ENCODE assay signal across 16 cellular contexts in the genomic region with DNA sequence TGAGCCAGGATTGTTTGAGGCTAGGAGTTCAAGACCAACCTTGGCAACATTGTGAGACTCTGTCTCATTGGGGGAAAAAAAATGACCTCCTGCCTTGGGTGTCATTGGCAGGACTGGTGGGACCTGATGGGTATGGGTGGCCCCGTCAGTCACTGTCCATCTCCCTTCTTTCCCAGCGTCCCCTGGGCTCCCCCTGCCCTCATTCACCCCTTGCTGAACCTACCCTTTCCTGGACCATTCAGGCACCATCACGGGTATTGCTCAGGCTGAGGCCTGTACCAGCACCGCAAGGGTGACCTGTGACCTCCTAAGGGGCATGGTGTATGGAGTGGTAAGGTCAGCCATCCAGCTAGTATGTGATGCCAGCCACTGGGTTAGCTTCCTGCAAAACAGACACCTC. TPM values are rescaled to one million over a fixed set of nuclear protein-coding genes. Genes with fewer than 3 reads are reported as not detected.
A peak's percentile ranks its signal among the peaks of the same experiment; 100 is the strongest.
DNase-seq lines count a peak whose midpoint lies in the region; ATAC-seq, FAIRE-seq and TF ChIP-seq lines count a peak whose summit lies in the region.
"Had no signal": no experiment of that assay in that cellular context is flagged by ENCODE, and none has a peak within 500 bp of the region (broad histone marks: within the 10 kb centered on the region; RNA-seq: fewer than 3 reads in every experiment).

No MANE protein-coding gene starts in this region.

- H3K9me3 ChIP-seq in K562 (replicated peaks; ENCODE audit: control insufficient read depth, insufficient read depth, low read depth, low read length) (no peaks in the 10 kb centered on the region), neuronal stem cell (replicated peaks in 1 of 2; ENCODE audit: control insufficient read depth in 2 of 2, insufficient read depth in 1 of 2, low read depth in 1 of 2, low read length in 2 of 2) (peaks cover 0 to 1% of the 10 kb centered on the region in 2 donors), transverse colon (no peaks in the 10 kb centered on the region)

- in situ Hi-C loops in K562 (cut with MboI), result no loop called here
- in situ Hi-C loops in transverse colon (cut with MboI; ENCODE audit: low pct_ligation_motif_present in 1 of 4, low pct_unique_long_range_greater_than_20kb in 1 of 4, low sequenced_read_pairs in 3 of 4), result no loop called here

- DNase-seq in HFFc6, result no peak
- no peak for DNase-seq in K562 (ENCODE audit: extremely low read depth in 1 of 4, low spot score in 3 of 4)
- DNase-seq in neuronal stem cell (ENCODE audit: low spot score), result no peak
- no peak for DNase-seq in stimulated activated CD8-positive, alpha-beta memory T cell treated with anti-CD3 and anti-CD28 coated beads, Interleukin-4, amount 100 ng/mL, for 48 hours
- DNase-seq in transverse colon, result no peak
- no peak for DNase-seq in GM03348 (ENCODE audit: low spot score)
- no peak for DNase-seq in HTR-8/SVneo (ENCODE audit: insufficient read length, low spot score)
- DNase-seq: C1 segment of cervical spinal cord; CD4-positive, alpha-beta T cell; DMS79; GM23248 had no signal

- POLR2A ChIA-PET in K562 (lab: Yijun Ruan, JAX), result interaction anchor here (1.0 to 1.4 kb wide), 3 partner anchors 9 to 133 kb away, joined by 3 to 4 read pairs (median 3); partner anchors contain the start of gene CRCP

- no peak overlapping the region for H3K4me3 Mint-ChIP-seq in HFFc6
- H3K4me3 Mint-ChIP-seq: B cell; CD4-positive, alpha-beta T cell had no signal

- H3K27ac ChIP-seq in 22Rv1 (peak overlapping the region; percentile 62; the same call in 1 of the 2 replicates), K562 (ENCODE audit: extremely low read depth, low read depth, low read length) (no peak overlapping the region), neuronal stem cell (replicated peaks; ENCODE audit: low read length) (no peak overlapping the region), transverse colon (no peak overlapping the region)
- H3K27ac ChIP-seq: GM23248 had no signal

- TF ChIP-seq POLR2A in K562 (conservative IDR thresholded peaks at IDR 0.05) (0 out of 2 replicates have a peak, but pooled peaks have one; percentile 27), transverse colon (IDR thresholded peaks at IDR 0.05) (no peak)

- H2AFZ ChIP-seq in K562 (ENCODE audit: low read depth, low read length), result no peak overlapping the region
- no peak overlapping the region for H2AFZ ChIP-seq in neuronal stem cell (ENCODE audit: low read length)
- H2AFZ ChIP-seq: GM23248 had no signal

- no peak overlapping the region for H2BK120ac ChIP-seq in neuronal stem cell (ENCODE audit: low read depth, low read length)

- no peak overlapping the region for H2BK15ac ChIP-seq in neuronal stem cell (ENCODE audit: low read length)

- no peak for FAIRE-seq in K562 (lab: Jason Lieb, UNC)
- FAIRE-seq in HTR-8/SVneo (lab: Jason Lieb, UNC), result no peak
- FAIRE-seq: A204.1, GM12892, H54 had no signal

- intact Hi-C loops in K562 (cut with micrococcal nuclease) (no loop called here), transverse colon (cut with DNase I; ENCODE audit: low total_unique reads) (no loop called here)

- no peak overlapping the region for H2BK5ac ChIP-seq in neuronal stem cell (ENCODE audit: low read length)

- H3K36me3 ChIP-seq in K562 (ENCODE audit: control insufficient read depth, insufficient read depth, low read length), result peaks cover 8% of the 10 kb centered on the region; the same call in 1 of the 3 replicates
- peaks cover 0 to 2% of the 10 kb centered on the region in 2 donors for H3K36me3 ChIP-seq in neuronal stem cell (replicated peaks in 1 of 2; ENCODE audit: control insufficient read depth in 2 of 2, insufficient read depth in 2 of 2, low read length in 2 of 2)
- H3K36me3 ChIP-seq in transverse colon, result no peaks in the 10 kb centered on the region

- H3K23ac ChIP-seq in neuronal stem cell (ENCODE audit: low read depth, low read length, poor library complexity), result no peak overlapping the region

- no peak overlapping the region for H2AK5ac ChIP-seq in neuronal stem cell (ENCODE audit: low read depth, low read length)

- H3K4me1 ChIP-seq in K562 (replicated peaks in 1 of 2; ENCODE audit: control insufficient read depth in 2 of 2, insufficient read depth in 2 of 2, low read length in 2 of 2) (peaks cover 4 to 13% of the 10 kb centered on the region in 2 experiments; a peak in 3 of 5 replicates), neuronal stem cell (ENCODE audit: control insufficient read depth in 2 of 2, insufficient read depth in 1 of 2, low read depth in 1 of 2, low read length in 2 of 2) (peaks cover 3 to 6% of the 10 kb centered on the region in 2 donors), transverse colon (peaks cover 0 to 7% (median 6%) of the 10 kb centered on the region in 4 donors)

- H3K4me2 ChIP-seq in K562 (ENCODE audit: insufficient read depth, low read length) (no peak overlapping the region), neuronal stem cell (ENCODE audit: insufficient read depth, low read length, poor library complexity, severe bottlenecking) (no peak overlapping the region)

- no peaks in the 10 kb centered on the region for H3K9me1 ChIP-seq in K562 (ENCODE audit: control insufficient read depth, insufficient read depth, low read length)

- H3K14ac ChIP-seq in neuronal stem cell (ENCODE audit: low read length), result no peak overlapping the region

- TF ChIP-seq RAD21 in K562 (CRISPR knock-in tag; conservative IDR thresholded peaks at IDR 0.05 in 1 of 2, IDR thresholded peaks at IDR 0.05 in 1 of 2), result no peak

- no peaks in the 10 kb centered on the region for H3K79me2 ChIP-seq in K562 (ENCODE audit: control insufficient read depth, insufficient read depth, low read length)

- H3K9ac ChIP-seq in K562 (ENCODE audit: insufficient read depth in 1 of 2, low read depth in 2 of 2, low read length in 2 of 2) (peak overlapping the region in 1 of 2 experiments; percentile 11; a peak in 1 of 4 replicates), neuronal stem cell (ENCODE audit: low read depth, low read length, poor library complexity) (peak overlapping the region; percentile 1)
- H3K9ac ChIP-seq: GM23248 had no signal

- no peaks in the 10 kb centered on the region; the same call in 1 of the 2 replicates for H3K27me3 Mint-ChIP-seq in HFFc6 (ENCODE audit: insufficient read depth)
- H3K27me3 Mint-ChIP-seq: B cell; CD4-positive, alpha-beta T cell had no signal

- no peaks in the 10 kb centered on the region for H3K79me1 ChIP-seq in neuronal stem cell (ENCODE audit: low read depth, low read length)

- TF ChIP-seq EP300 in K562 (IDR thresholded peaks at IDR 0.05; ENCODE audit: low read length), result no peak
- TF ChIP-seq EP300 in transverse colon (IDR thresholded peaks at IDR 0.05; ENCODE audit: low read depth), result no peak

- H3K18ac ChIP-seq in neuronal stem cell (ENCODE audit: low read length), result no peak overlapping the region

- TF ChIP-seq CTCF in 22Rv1 (IDR thresholded peaks at IDR 0.05) (no peak), HFFc6 (IDR thresholded peaks at IDR 0.05) (no peak), K562 (IDR thresholded peaks at IDR 0.05 in 2 of 3, conservative IDR thresholded peaks at IDR 0.05 in 1 of 3; ENCODE audit: insufficient read depth in 2 of 3, low read depth in 1 of 3, low read length in 3 of 3) (no peak), transverse colon (IDR thresholded peaks at IDR 0.05) (no peak)

- H4K20me1 ChIP-seq in K562 (replicated peaks; ENCODE audit: control insufficient read depth, insufficient read depth, low read length), result no peaks in the 10 kb centered on the region

- H3K4me3 ChIP-seq in K562, result no peak overlapping the region
- H3K4me3 ChIP-seq in neuronal stem cell (ENCODE audit: low read length in 2 of 2), result no peak overlapping the region
- no peak overlapping the region for H3K4me3 ChIP-seq in transverse colon
- H3K4me3 ChIP-seq: GM23248 had no signal

- BruUV-seq in K562 (replicated peaks; lab: Mats Ljungman, UMichigan), result no TSS peak

- H3K4me1 Mint-ChIP-seq in HFFc6 (ENCODE audit: low read depth), result peaks cover 8% of the 10 kb centered on the region

- WGBS in K562 (ENCODE audit: insufficient coverage, low coverage, missing lambda C conversion rate), result 72% methylated on average over 4 of the region's 4 CpGs
- WGBS in neuronal stem cell (ENCODE audit: extremely low coverage in 2 of 2, insufficient read length in 2 of 2, insufficient replicate concordance in 1 of 2), 2 donors, result no CpG with 5 or more reads among the region's 4 CpGs
- 96% methylated on average over 4 of the region's 4 CpGs; no CpG with 5 or more reads in 1 of the 2 donors for WGBS in transverse colon (ENCODE audit: low coverage in 1 of 2), 2 donors

- no peak overlapping the region for H4K8ac ChIP-seq in neuronal stem cell (ENCODE audit: low read depth, low read length)

- no peak overlapping the region for H4K91ac ChIP-seq in neuronal stem cell (ENCODE audit: low read depth, low read length, poor library complexity)

- H3K4ac ChIP-seq in neuronal stem cell (ENCODE audit: low read length), result no peak overlapping the region

- CTCF ChIA-PET in K562 (lab: Yijun Ruan, JAX; ENCODE audit: low intra/inter-chr PET ratio), result no interaction called here

- ATAC-seq in K562, result no peak

- H3K36me3 Mint-ChIP-seq in HFFc6 (ENCODE audit: low read depth), result no peaks in the 10 kb centered on the region

- H3K9me3 Mint-ChIP-seq in HFFc6, result no peaks in the 10 kb centered on the region
- H3K9me3 Mint-ChIP-seq: CD4-positive, alpha-beta T cell had no signal

- H2BK12ac ChIP-seq in neuronal stem cell (ENCODE audit: low read length), result no peak overlapping the region

- H3K27ac Mint-ChIP-seq in HFFc6, result 0 out of 2 replicates have a peak overlapping the region, but pooled peaks have one; percentile 31
- H3K27ac Mint-ChIP-seq: B cell; CD4-positive, alpha-beta T cell had no signal

- H3K27me3 ChIP-seq in K562 (ENCODE audit: control insufficient read depth in 2 of 2, insufficient read depth in 2 of 2, low read length in 2 of 2), result no peaks in the 10 kb centered on the region
- no peaks in the 10 kb centered on the region for H3K27me3 ChIP-seq in neuronal stem cell (ENCODE audit: control insufficient read depth in 3 of 3, insufficient read depth in 3 of 3, low read depth in 1 of 3, low read length in 3 of 3)
- no peaks in the 10 kb centered on the region for H3K27me3 ChIP-seq in transverse colon

RNA-seq across cellular contexts. Expression of gene ASL, which starts 19.4 kb away (rescaled TPM):
- total RNA-seq in HFFc6 (2021; fragmentation: NEBNext Ultra II Directional; extraction: Animal tissue kit (Norgen Biotek cat#: 25700)), result 10 to 100 TPM; 40.5 to 47.4 (median 41.8) TPM
- 69.1 and 204 TPM in 2 replicates for total RNA-seq in K562 (2011; cell fraction: chromatin; rRNA removed; ENCODE audit: low replicate concordance)
- 167 and 171 TPM in 2 replicates for total RNA-seq in K562 (2011; cell fraction: nucleolus; rRNA removed)
- total RNA-seq in K562 (2011; cell fraction: nucleoplasm; rRNA removed), result 96.8 and 112 TPM in 2 replicates
- total RNA-seq in K562 (2014; rRNA removed), result 67.0 and 70.1 TPM in 2 replicates
- total RNA-seq in K562 (2014; rRNA removed; fragmentation: Illumina TruSeq; extraction: Trizol), result 10.8 and 19.3 TPM in 2 replicates
- total RNA-seq in K562 (2015; rRNA removed; fragmentation: Illumina TruSeq; extraction: Trizol), result 27.8 and 28.7 TPM in 2 replicates
- total RNA-seq in K562 (2021), result 58.3 and 58.6 TPM in 2 replicates
- polyA plus RNA-seq in K562 (2011; rRNA removed), result 34.6 and 41.4 TPM in 2 replicates
- polyA plus RNA-seq in K562 (2011; cell fraction: cytosol; rRNA removed), result 30.9 and 78.0 TPM in 2 replicates
- 122 and 199 TPM in 2 replicates for polyA plus RNA-seq in K562 (2011; cell fraction: nucleus; rRNA removed)
- 57.1 and 57.6 TPM in 2 replicates for polyA plus RNA-seq in K562 (2012)
- polyA plus RNA-seq in K562 (2014; fragmentation: Illumina TruSeq; extraction: Trizol), result 33.3 and 49.0 TPM in 2 replicates
- polyA plus RNA-seq in K562 (2014; fragmentation: Nextera tagmentation; extraction: Ambion mirVana), result 1 to 10 TPM; 2.6 to 5.5 TPM
- 57.7 and 61.4 TPM in 2 replicates for polyA plus RNA-seq in K562 (2014; rRNA removed)
- polyA minus RNA-seq in K562 (2011; rRNA and poly(A)+ RNA removed), result 8.3 and 18.5 TPM in 2 replicates
- polyA minus RNA-seq in K562 (2011; cell fraction: cytosol; rRNA and poly(A)+ RNA removed), result 13.8 and 20.6 TPM in 2 replicates
- 29.8 and 34.1 TPM in 2 replicates for polyA minus RNA-seq in K562 (2011; cell fraction: nucleus; rRNA and poly(A)+ RNA removed)
- polyA plus RNA-seq in neuronal stem cell (2013, experiment 1 of 2), result 5.9 TPM
- polyA plus RNA-seq in neuronal stem cell (2013, experiment 2 of 2), result 5.8 TPM
- 100 to 1,000 TPM in 2 of 4 donors, 10 to 100 TPM in 2; 77.2 to 179 (median 129) TPM for total RNA-seq in transverse colon

RNA-seq across cellular contexts. Expression of gene CRCP, which starts 19.6 kb away (rescaled TPM):
- total RNA-seq in HFFc6 (2021; fragmentation: NEBNext Ultra II Directional; extraction: Animal tissue kit (Norgen Biotek cat#: 25700)), result 10 to 100 TPM; 29.8 to 37.6 (median 33.7) TPM
- total RNA-seq in K562 (2011; cell fraction: chromatin; rRNA removed; ENCODE audit: low replicate concordance), result 53.3 and 55.2 TPM in 2 replicates
- 32.0 and 38.2 TPM in 2 replicates for total RNA-seq in K562 (2011; cell fraction: nucleolus; rRNA removed)
- total RNA-seq in K562 (2011; cell fraction: nucleoplasm; rRNA removed), result 41.5 and 59.3 TPM in 2 replicates
- 46.7 and 51.4 TPM in 2 replicates for total RNA-seq in K562 (2014; rRNA removed)
- 43.0 and 44.2 TPM in 2 replicates for total RNA-seq in K562 (2014; rRNA removed; fragmentation: Illumina TruSeq; extraction: Trizol)
- total RNA-seq in K562 (2015; rRNA removed; fragmentation: Illumina TruSeq; extraction: Trizol), result 51.9 and 55.0 TPM in 2 replicates
- total RNA-seq in K562 (2021), result 43.0 and 43.4 TPM in 2 replicates
- polyA plus RNA-seq in K562 (2011; rRNA removed), result 28.6 and 41.0 TPM in 2 replicates
- 25.7 and 28.0 TPM in 2 replicates for polyA plus RNA-seq in K562 (2011; cell fraction: cytosol; rRNA removed)
- 13.5 and 15.3 TPM in 2 replicates for polyA plus RNA-seq in K562 (2011; cell fraction: nucleus; rRNA removed)
- 33.7 and 63.4 TPM in 2 replicates for polyA plus RNA-seq in K562 (2012)
- 45.3 and 58.3 TPM in 2 replicates for polyA plus RNA-seq in K562 (2014; fragmentation: Illumina TruSeq; extraction: Trizol)
- 10 to 100 TPM; 22.1 to 26.1 TPM for polyA plus RNA-seq in K562 (2014; fragmentation: Nextera tagmentation; extraction: Ambion mirVana)
- polyA plus RNA-seq in K562 (2014; rRNA removed), result 46.1 and 51.2 TPM in 2 replicates
- polyA minus RNA-seq in K562 (2011; rRNA and poly(A)+ RNA removed), result 45.3 and 57.0 TPM in 2 replicates
- 35.5 and 37.0 TPM in 2 replicates for polyA minus RNA-seq in K562 (2011; cell fraction: cytosol; rRNA and poly(A)+ RNA removed)
- polyA minus RNA-seq in K562 (2011; cell fraction: nucleus; rRNA and poly(A)+ RNA removed), result 11.7 and 15.6 TPM in 2 replicates
- polyA plus RNA-seq in neuronal stem cell (2013, experiment 1 of 2), result 22.7 TPM
- polyA plus RNA-seq in neuronal stem cell (2013, experiment 2 of 2), result 21.6 TPM
- 10 to 100 TPM; 20.6 to 48.6 (median 44.1) TPM for total RNA-seq in transverse colon
